ENCODE assay signal across 13 cellular contexts in the genomic region with DNA sequence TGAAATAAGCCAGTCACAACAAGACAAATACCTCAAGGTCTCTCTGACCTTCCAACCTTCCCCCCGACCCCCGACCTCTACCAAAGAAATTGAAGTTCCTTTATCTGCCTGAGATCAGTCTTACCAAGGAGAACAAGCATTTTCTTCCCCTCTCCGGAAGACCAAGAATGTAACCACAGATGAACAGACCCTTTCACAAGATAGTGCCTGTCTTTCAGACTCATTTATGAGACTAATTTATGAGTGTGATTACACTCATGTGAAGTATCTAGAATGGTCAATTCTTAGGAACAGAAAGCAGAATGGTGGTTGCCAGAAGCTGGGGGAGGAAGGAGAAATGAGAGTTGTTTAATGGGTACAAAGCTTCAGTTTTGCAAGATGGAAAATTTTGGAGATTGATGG.
A peak's percentile ranks its signal among the peaks of the same experiment; 100 is the strongest.
DNase-seq lines count a peak whose midpoint lies in the region; ATAC-seq, FAIRE-seq and TF ChIP-seq lines count a peak whose summit lies in the region.
"Had no signal": no experiment of that assay in that cellular context is flagged by ENCODE, and none has a peak within 500 bp of the region (broad histone marks: within the 10 kb centered on the region; RNA-seq: fewer than 3 reads in every experiment).

No MANE protein-coding gene starts in this region.

- H3K27me3 ChIP-seq in HL-60 (ENCODE audit: insufficient read depth, poor library complexity, severe bottlenecking) (no peaks in the 10 kb centered on the region), K562 (ENCODE audit: control insufficient read depth in 2 of 2, insufficient read depth in 2 of 2, low read length in 2 of 2) (peaks cover 25 to 36% of the 10 kb centered on the region in 2 experiments), stomach (no peaks in the 10 kb centered on the region)
- H3K27me3 ChIP-seq: Peyer's patch, tibial artery had no signal

- BruUV-seq in K562 (replicated peaks; lab: Mats Ljungman, UMichigan) = no TSS peak
- BruUV-seq in Calu3 (replicated peaks; lab: Mats Ljungman, UMichigan) = no TSS peak

- H3K4me1 Mint-ChIP-seq in activated CD4-positive, alpha-beta T cell treated with anti-CD3 and anti-CD28 coated beads for 36 hours = peaks cover 12% of the 10 kb centered on the region
- peaks cover 8% of the 10 kb centered on the region for H3K4me1 Mint-ChIP-seq in Calu3 (ENCODE audit: low read depth, unreplicated experiment)
- H3K4me1 Mint-ChIP-seq in HFFc6 (ENCODE audit: low read depth) = no peaks in the 10 kb centered on the region

- H3K4me3 ChIP-seq in HL-60 (replicated peaks; ENCODE audit: insufficient read depth, low read length) = no peak overlapping the region
- H3K4me3 ChIP-seq in K562 = no peak overlapping the region
- H3K4me3 ChIP-seq in stomach = no peak overlapping the region
- H3K4me3 ChIP-seq: Peyer's patch, tibial artery had no signal

- no peaks in the 10 kb centered on the region for H3K36me3 Mint-ChIP-seq in activated CD4-positive, alpha-beta T cell treated with anti-CD3 and anti-CD28 coated beads for 36 hours (ENCODE audit: low read depth)
- H3K36me3 Mint-ChIP-seq in Calu3 (ENCODE audit: insufficient read depth, unreplicated experiment) (no peaks in the 10 kb centered on the region), HFFc6 (ENCODE audit: low read depth) (no peaks in the 10 kb centered on the region)

- H3K79me2 ChIP-seq in K562 (ENCODE audit: control insufficient read depth, insufficient read depth, low read length) = no peaks in the 10 kb centered on the region

- intact Hi-C loops in activated CD4-positive, alpha-beta T cell treated with anti-CD3 and anti-CD28 coated beads for 36 hours (cut with DNase I, micrococcal nuclease) = no loop called here
- intact Hi-C loops in K562 (cut with micrococcal nuclease) = no loop called here
- intact Hi-C loops in stomach (cut with DNase I; ENCODE audit: low total_unique reads) = no loop called here
- intact Hi-C loops in Calu3 (cut with micrococcal nuclease; ENCODE audit: unreplicated experiment) = no loop called here

- no peaks in the 10 kb centered on the region for H3K9me3 ChIP-seq in K562 (replicated peaks; ENCODE audit: control insufficient read depth, insufficient read depth, low read depth, low read length)
- no peaks in the 10 kb centered on the region for H3K9me3 ChIP-seq in stomach
- H3K9me3 ChIP-seq: Peyer's patch had no signal

- CTCF ChIA-PET in activated CD4-positive, alpha-beta T cell treated with anti-CD3 and anti-CD28 coated beads for 36 hours (lab: Charles Lee) = interaction anchor here (0.5 kb wide), 1 partner anchor 382 kb away, joined by 3 read pairs; no protein-coding TSS in a partner anchor
- CTCF ChIA-PET in K562 (lab: Yijun Ruan, JAX; ENCODE audit: low intra/inter-chr PET ratio) = no interaction called here
- CTCF ChIA-PET in Calu3 (lab: Charles Lee) = no interaction called here

- no peak overlapping the region for H3K4me3 Mint-ChIP-seq in activated CD4-positive, alpha-beta T cell treated with anti-CD3 and anti-CD28 coated beads for 36 hours
- H3K4me3 Mint-ChIP-seq in Calu3 (ENCODE audit: low read depth, unreplicated experiment) (no peak overlapping the region), HFFc6 (no peak overlapping the region)

- no peak for FAIRE-seq in K562 (lab: Jason Lieb, UNC)
- FAIRE-seq: bronchial epithelial cell had no signal

- H3K9me1 ChIP-seq in K562 (ENCODE audit: control insufficient read depth, insufficient read depth, low read length) = no peaks in the 10 kb centered on the region

- 0% methylated on average over 3 of the region's 3 CpGs for WGBS in K562 (ENCODE audit: insufficient coverage, low coverage, missing lambda C conversion rate)
- WGBS in stomach, 5 donors = 64 to 73% (median 68%) methylated on average over 3 of the region's 3 CpGs

- H3K4me1 ChIP-seq in K562 (replicated peaks in 1 of 2; ENCODE audit: control insufficient read depth in 2 of 2, insufficient read depth in 2 of 2, low read length in 2 of 2) (no peaks in the 10 kb centered on the region), stomach (peaks cover 0 to 19% (median 5%) of the 10 kb centered on the region in 4 donors)

- H3K27ac Mint-ChIP-seq in activated CD4-positive, alpha-beta T cell treated with anti-CD3 and anti-CD28 coated beads for 36 hours = no peak overlapping the region
- H3K27ac Mint-ChIP-seq in Calu3 (ENCODE audit: unreplicated experiment) = no peak overlapping the region
- no peak overlapping the region for H3K27ac Mint-ChIP-seq in HFFc6

- TF ChIP-seq POLR2A in K562 (conservative IDR thresholded peaks at IDR 0.05) (no peak), stomach (IDR thresholded peaks at IDR 0.05) (no peak)

- in situ Hi-C loops in K562 (cut with MboI) = no loop called here

- TF ChIP-seq CTCF in HL-60 (IDR thresholded peaks at IDR 0.05; ENCODE audit: insufficient read depth, low read length) = no peak
- TF ChIP-seq CTCF in K562 (IDR thresholded peaks at IDR 0.05 in 2 of 3, conservative IDR thresholded peaks at IDR 0.05 in 1 of 3; ENCODE audit: insufficient read depth in 2 of 3, low read depth in 1 of 3, low read length in 3 of 3) = no peak
- no peak for TF ChIP-seq CTCF in stomach (IDR thresholded peaks at IDR 0.05)
- no peak for TF ChIP-seq CTCF in Calu3 (IDR thresholded peaks at IDR 0.05; ENCODE audit: unreplicated experiment)
- no peak for TF ChIP-seq CTCF in HFFc6 (IDR thresholded peaks at IDR 0.05)

- H3K9ac ChIP-seq in K562 (ENCODE audit: insufficient read depth in 1 of 2, low read depth in 2 of 2, low read length in 2 of 2) = no peak overlapping the region

- H3K27me3 Mint-ChIP-seq in activated CD4-positive, alpha-beta T cell treated with anti-CD3 and anti-CD28 coated beads for 36 hours = no peaks in the 10 kb centered on the region
- H3K27me3 Mint-ChIP-seq in Calu3 (ENCODE audit: unreplicated experiment) (no peaks in the 10 kb centered on the region), HFFc6 (ENCODE audit: insufficient read depth) (peaks cover 1% of the 10 kb centered on the region; the same call in 1 of the 2 replicates)

- POLR2A ChIA-PET in activated CD4-positive, alpha-beta T cell treated with anti-CD3 and anti-CD28 coated beads for 36 hours (lab: Charles Lee) = no interaction called here
- POLR2A ChIA-PET in K562 (lab: Yijun Ruan, JAX) = no interaction called here

- DNase-seq in activated CD4-positive, alpha-beta T cell treated with anti-CD3 and anti-CD28 coated beads for 36 hours = no peak
- DNase-seq in activated CD4-positive, alpha-beta T cell treated with anti-CD3 and anti-CD28 coated beads, Interleukin-2, amount 50 U/mL, for 48 hours = no peak
- DNase-seq in HL-60 (ENCODE audit: low read depth in 1 of 2, low spot score in 1 of 2) (peak in 1 of 2 experiments; percentile 2), K562 (ENCODE audit: extremely low read depth in 1 of 4, low spot score in 3 of 4) (no peak), stomach (no peak), Calu3 (no peak), HFFc6 (no peak)
- no peak for DNase-seq in central memory CD4-positive, alpha-beta T cell
- DNase-seq: 8988T, NCI-H1436 treated with DMSO at 0.1 percent for 48 hours had no signal

- H3K4me2 ChIP-seq in K562 (ENCODE audit: insufficient read depth, low read length) = no peak overlapping the region

- no peak overlapping the region for H2AFZ ChIP-seq in K562 (ENCODE audit: low read depth, low read length)

- H3K27ac ChIP-seq in HL-60 (replicated peaks) = peak overlapping the region; percentile 56
- no peak overlapping the region for H3K27ac ChIP-seq in K562 (ENCODE audit: extremely low read depth, low read depth, low read length)
- peak overlapping the region in 3 of 5 donors; percentile 4 to 65 (median 48) for H3K27ac ChIP-seq in stomach

- no peaks in the 10 kb centered on the region for H3K9me3 Mint-ChIP-seq in activated CD4-positive, alpha-beta T cell treated with anti-CD3 and anti-CD28 coated beads for 36 hours (ENCODE audit: low read depth)
- H3K9me3 Mint-ChIP-seq in Calu3 (ENCODE audit: low read depth, unreplicated experiment) = no peaks in the 10 kb centered on the region
- no peaks in the 10 kb centered on the region for H3K9me3 Mint-ChIP-seq in HFFc6

- TF ChIP-seq EP300 in K562 (IDR thresholded peaks at IDR 0.05; ENCODE audit: low read length) (no peak), stomach (IDR thresholded peaks at IDR 0.05) (no peak)

- ATAC-seq in activated CD4-positive, alpha-beta T cell treated with anti-CD3 and anti-CD28 coated beads for 36 hours = peak; percentile 51
- ATAC-seq in K562 = no peak; the same call in 2 of the 3 replicates

- H4K20me1 ChIP-seq in K562 (replicated peaks; ENCODE audit: control insufficient read depth, insufficient read depth, low read length) = no peaks in the 10 kb centered on the region

- no peak for TF ChIP-seq RAD21 in K562 (CRISPR knock-in tag; conservative IDR thresholded peaks at IDR 0.05 in 1 of 2, IDR thresholded peaks at IDR 0.05 in 1 of 2)

- H3K36me3 ChIP-seq in K562 (ENCODE audit: control insufficient read depth, insufficient read depth, low read length) = no peaks in the 10 kb centered on the region
- H3K36me3 ChIP-seq in stomach = no peaks in the 10 kb centered on the region
- H3K36me3 ChIP-seq: Peyer's patch, tibial artery had no signal

TF ChIP-seq in K562, 482 proteins besides CTCF, POLR2A, EP300 and RAD21 (continues in another document):
- TF ChIP-seq PHF21A (IDR thresholded peaks at IDR 0.05; ENCODE audit: borderline replicate concordance, low read depth) (no peak), NR2C2 (CRISPR knock-in tag; IDR thresholded peaks at IDR 0.05) (no peak), NR2C2 (tag; IDR thresholded peaks at IDR 0.05) (peak; percentile 64; the same call in 1 of the 2 replicates), FOXJ2 (tag; IDR thresholded peaks at IDR 0.05) (no peak), ARID2 (IDR thresholded peaks at IDR 0.05) (no peak), CBFA2T3 (IDR thresholded peaks at IDR 0.05) (0 out of 2 replicates have a peak, but pooled peaks have one; percentile 12), ZKSCAN3 (CRISPR knock-in tag; IDR thresholded peaks at IDR 0.05) (no peak), RNF2 (IDR thresholded peaks at IDR 0.05) (peak; percentile 48; the same call in 1 of the 2 replicates), ZBTB17 (CRISPR knock-in tag; IDR thresholded peaks at IDR 0.05) (no peak), HMG20A (CRISPR knock-in tag; conservative IDR thresholded peaks at IDR 0.05) (no peak), RBFOX2 (IDR thresholded peaks at IDR 0.05; ENCODE audit: low read depth, low read length) (no peak), SMARCA5 (IDR thresholded peaks at IDR 0.05) (no peak), NBN (IDR thresholded peaks at IDR 0.05; ENCODE audit: low read depth) (no peak), ZNF695 (CRISPR knock-in tag; IDR thresholded peaks at IDR 0.05) (no peak), ZNF212 (CRISPR knock-in tag; IDR thresholded peaks at IDR 0.05) (no peak), DPF2 (IDR thresholded peaks at IDR 0.05) (no peak), RBM25 (IDR thresholded peaks at IDR 0.05; ENCODE audit: low read depth, low read length, severe bottlenecking) (no peak)
- TF ChIP-seq, protein P1, sequence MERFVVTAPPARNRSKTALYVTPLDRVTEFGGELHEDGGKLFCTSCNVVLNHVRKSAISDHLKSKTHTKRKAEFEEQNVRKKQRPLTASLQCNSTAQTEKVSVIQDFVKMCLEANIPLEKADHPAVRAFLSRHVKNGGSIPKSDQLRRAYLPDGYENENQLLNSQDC (CRISPR knock-in tag; IDR thresholded peaks at IDR 0.05) = no peak
